ENCODE assay signal across 8 cellular contexts in genomic region chr5:180291234-180291940, GRCh38. TPM values are rescaled to one million over a fixed set of nuclear protein-coding genes. Genes with fewer than 3 reads are reported as not detected.
A peak's percentile ranks its signal among the peaks of the same experiment; 100 is the strongest.
DNase-seq lines count a peak whose midpoint lies in the region; ATAC-seq and TF ChIP-seq lines count a peak whose summit lies in the region.

No MANE protein-coding gene starts in this region.

- WGBS in lung, 2 donors: 0 to 1% methylated on average over 22 to 68 of the region's 68 CpGs

- no peak overlapping the region for H2AFZ ChIP-seq in OCI-LY1 (ENCODE audit: low read length)

- H3K27me3 Mint-ChIP-seq in chondrocyte (ENCODE audit: low read depth) (no peaks in the 10 kb centered on the region), type B pancreatic cell (no peaks in the 10 kb centered on the region)

- no peaks in the 10 kb centered on the region for H3K9me2 ChIP-seq in OCI-LY1 (ENCODE audit: low read depth, low read length)

- H3K4me1 Mint-ChIP-seq in chondrocyte (ENCODE audit: low read depth) (peaks cover 26% of the 10 kb centered on the region), type B pancreatic cell (ENCODE audit: unreplicated experiment) (peaks cover 41% of the 10 kb centered on the region)

- peaks cover 2% of the 10 kb centered on the region for H3K36me3 Mint-ChIP-seq in chondrocyte (ENCODE audit: low read depth)
- H3K36me3 Mint-ChIP-seq in type B pancreatic cell: peaks cover 13% of the 10 kb centered on the region

- H3K4me3 ChIP-seq in AG04450 (ENCODE audit: low read depth, low read length): peak overlapping the region; percentile 78
- peak overlapping the region; percentile 85 for H3K4me3 ChIP-seq in OCI-LY1 (ENCODE audit: low read depth, low read length, poor library complexity, severe bottlenecking)
- peak overlapping the region; percentile 91 for H3K4me3 ChIP-seq in lung

- H3K9me3 Mint-ChIP-seq in chondrocyte (ENCODE audit: low read depth) (no peaks in the 10 kb centered on the region), type B pancreatic cell (no peaks in the 10 kb centered on the region)

- H4K20me1 ChIP-seq in OCI-LY1 (ENCODE audit: insufficient read depth, low read length): no peaks in the 10 kb centered on the region

- H3K9ac ChIP-seq in OCI-LY1 (ENCODE audit: low read length): peak overlapping the region; percentile 71

- peak overlapping the region; percentile 83 for H3K4me3 Mint-ChIP-seq in chondrocyte (ENCODE audit: unreplicated experiment)
- peak overlapping the region; percentile 96 for H3K4me3 Mint-ChIP-seq in type B pancreatic cell

- CTCF ChIA-PET in AG04450 (lab: Charles Lee): interaction anchor here (0.6 to 5.2 kb wide), 9 partner anchors 9 to 407 kb away, joined by 3 to 160 read pairs (median 7); partner anchors contain the start of gene GFPT2

- peaks cover 29% of the 10 kb centered on the region for H3K79me2 ChIP-seq in OCI-LY1 (ENCODE audit: insufficient read depth, low read length)

- H3K36me3 ChIP-seq in OCI-LY1 (ENCODE audit: insufficient read depth, low read length) (peaks cover 24% of the 10 kb centered on the region), lung (ENCODE audit: control insufficient read depth in 2 of 2, insufficient read depth in 2 of 2, low read length in 2 of 2) (peaks cover 0 to 3% of the 10 kb centered on the region in 2 donors)

- no peak for DNase-seq in AG04450 (ENCODE audit: low read depth, low spot score)
- DNase-seq in chondrocyte (ENCODE audit: low spot score): no peak
- no peak for DNase-seq in lung (ENCODE audit: low spot score)
- no peak for DNase-seq in type B pancreatic cell (ENCODE audit: extremely low spot score, unreplicated experiment)
- DNase-seq in dedifferentiated amniotic fluid mesenchymal stem cell (ENCODE audit: extremely low spot score): no peak

- peak overlapping the region; percentile 85 for H3K4me2 ChIP-seq in OCI-LY1 (ENCODE audit: low read length)

- ATAC-seq in GM18499 (IDR thresholded peaks at IDR 0.05; ENCODE audit: insufficient read depth, unreplicated experiment): peak; percentile 10
- ATAC-seq in HG02840 (IDR thresholded peaks at IDR 0.05; ENCODE audit: low FRiP score, unreplicated experiment): peak; percentile 27
- no peak for ATAC-seq in lung (ENCODE audit: insufficient read depth, low FRiP score)

- TF ChIP-seq CTCF in AG04450 (IDR thresholded peaks at IDR 0.05; ENCODE audit: low read depth, low read length) (peak; percentile 30; the same call in 1 of the 2 replicates), OCI-LY1 (IDR thresholded peaks at IDR 0.05; ENCODE audit: low read length) (peak; percentile 12; the same call in 1 of the 2 replicates), chondrocyte (IDR thresholded peaks at IDR 0.05) (peak; percentile 60), lung (IDR thresholded peaks at IDR 0.05; ENCODE audit: control extremely low read depth, extremely low read depth) (no peak), type B pancreatic cell (conservative IDR thresholded peaks at IDR 0.05) (peak; percentile 28)

- no peaks in the 10 kb centered on the region for H3F3A ChIP-seq in OCI-LY1 (ENCODE audit: insufficient read depth, low read length)

- POLR2A ChIA-PET in AG04450 (lab: Yijun Ruan, JAX): no interaction called here

- H3K9me3 ChIP-seq in AG04450 (ENCODE audit: control insufficient read depth, insufficient read depth, low read length) (no peaks in the 10 kb centered on the region), OCI-LY1 (ENCODE audit: low read length) (0 out of 2 replicates have a peak, but pooled peaks cover 5% of the 10 kb centered on the region), lung (ENCODE audit: control insufficient read depth in 2 of 2, insufficient read depth in 1 of 2, low read length in 1 of 2) (no peaks in the 10 kb centered on the region)

- H3K27ac Mint-ChIP-seq in chondrocyte (ENCODE audit: unreplicated experiment): peak overlapping the region; percentile 79
- H3K27ac Mint-ChIP-seq in type B pancreatic cell: peak overlapping the region; percentile 88

- peaks cover 38% of the 10 kb centered on the region for H3K4me1 ChIP-seq in OCI-LY1 (ENCODE audit: insufficient read depth, low read length, severe bottlenecking)
- peaks cover 0 to 7% of the 10 kb centered on the region in 2 donors for H3K4me1 ChIP-seq in lung (ENCODE audit: control insufficient read depth in 2 of 2, insufficient read depth in 2 of 2, low read length in 2 of 2)

- no peak overlapping the region for H3K27ac ChIP-seq in AG04450 (ENCODE audit: low read depth, low read length)
- H3K27ac ChIP-seq in OCI-LY1 (ENCODE audit: low read depth, low read length, poor library complexity, severe bottlenecking): no peak overlapping the region
- H3K27ac ChIP-seq in lung (ENCODE audit: low read depth in 1 of 2, low read length in 1 of 2): peak overlapping the region; percentile 21 to 58

- H3K27me3 ChIP-seq in AG04450 (ENCODE audit: control insufficient read depth, insufficient read depth, low read length) (no peaks in the 10 kb centered on the region), OCI-LY1 (ENCODE audit: insufficient read depth, low read length) (no peaks in the 10 kb centered on the region), lung (ENCODE audit: control insufficient read depth, insufficient read depth) (no peaks in the 10 kb centered on the region)

RNA-seq across cellular contexts. Expression of gene MAPK9, which starts 0.5 kb away (rescaled TPM):
- polyA plus RNA-seq in AG04450 (2011; rRNA removed): 31.1 and 35.1 TPM in 2 replicates
- polyA minus RNA-seq in AG04450 (2011; rRNA and poly(A)+ RNA removed): 34.2 and 44.6 TPM in 2 replicates
- 31.1 to 34.8 TPM (median 34.6 TPM) in 3 replicates for total RNA-seq in chondrocyte
- total RNA-seq in lung: 10 to 100 TPM; 30.5 to 38.1 TPM
- polyA plus RNA-seq in lung: 10 to 100 TPM; 13.1 to 16.6 TPM
- total RNA-seq in type B pancreatic cell (ENCODE audit: low replicate concordance): 34.4 and 35.2 TPM in 2 replicates

Comparison
In these comparisons a context has a peak if more than half of its experiments do, and no peak if none do; other contexts are left out.
1. H3K27ac ChIP-seq: peak in lung (2 of 2); none in AG04450 (single experiment) and OCI-LY1 (single experiment).
2. Peak in every context shown above with its lines, with median percentiles within 50 percentile points of each other: H3K4me3 ChIP-seq.